In genomic region chr16:89900885-89901284, GRCh38 we compare ENCODE assay signal across 21 cellular contexts.
"Had no signal": no experiment of that assay in that cellular context is flagged by ENCODE, and none has a peak within 500 bp of the region (broad histone marks: within the 10 kb centered on the region; RNA-seq: fewer than 3 reads in every experiment).

No MANE protein-coding gene starts in this region.

- H3K27ac ChIP-seq: KMS-11, Peyer's patch had no signal

- H3K9ac ChIP-seq: KMS-11, SK-N-SH had no signal

- H3K4me3 ChIP-seq: Peyer's patch had no signal

- H3K4me1 ChIP-seq: Peyer's patch had no signal

- DNase-seq: IMR-90, Kasumi-1, MV-4-11, NCI-H1048, NCI-H1105, NCI-H1417, NCI-H1436 treated with DMSO at 0.1 percent for 48 hours, NCI-H1694, NCI-H187 treated with DMSO at 0.1 percent for 48 hours, NCI-H2029 treated with DMSO at 0.1 percent for 48 hours, NCI-H2171 treated with DMSO at 0.1 percent for 48 hours, NCI-H345, NCI-H446 treated with DMSO at 0.1 percent for 48 hours, NCI-H510A treated with DMSO at 0.1 percent for 48 hours, NCI-H69, NCI-H774, Peyer's patch, SHP77, SK-N-SH, SW 1271 had no signal

- H3K4me2 ChIP-seq: KMS-11, SK-N-SH had no signal

- H3K27me3 ChIP-seq: Peyer's patch had no signal

- H3K9me3 ChIP-seq: Peyer's patch, SK-N-SH had no signal
